In genomic region chr1:52056110-52056936, GRCh38 we compare ENCODE assay signal across 1 cellular context.
A peak's percentile ranks its signal among the peaks of the same experiment; 100 is the strongest.
TF ChIP-seq lines count a peak whose summit lies in the region.

BTF3L4 (plus strand) TSS chr1:52056295; CDS start chr1:52059848, 3,553 bp downstream.

TF ChIP-seq in HepG2, 621 proteins besides CTCF, POLR2A, EP300 and RAD21 (continued from another document and continues in another):
- TF ChIP-seq, protein P1, sequence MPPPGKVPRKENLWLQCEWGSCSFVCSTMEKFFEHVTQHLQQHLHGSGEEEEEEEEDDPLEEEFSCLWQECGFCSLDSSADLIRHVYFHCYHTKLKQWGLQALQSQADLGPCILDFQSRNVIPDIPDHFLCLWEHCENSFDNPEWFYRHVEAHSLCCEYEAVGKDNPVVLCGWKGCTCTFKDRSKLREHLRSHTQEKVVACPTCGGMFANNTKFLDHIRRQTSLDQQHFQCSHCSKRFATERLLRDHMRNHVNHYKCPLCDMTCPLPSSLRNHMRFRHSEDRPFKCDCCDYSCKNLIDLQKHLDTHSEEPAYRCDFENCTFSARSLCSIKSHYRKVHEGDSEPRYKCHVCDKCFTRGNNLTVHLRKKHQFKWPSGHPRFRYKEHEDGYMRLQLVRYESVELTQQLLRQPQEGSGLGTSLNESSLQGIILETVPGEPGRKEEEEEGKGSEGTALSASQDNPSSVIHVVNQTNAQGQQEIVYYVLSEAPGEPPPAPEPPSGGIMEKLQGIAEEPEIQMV (CRISPR knock-in tag; IDR thresholded peaks at IDR 0.05; ENCODE audit: low read depth): 0 out of 2 replicates have a peak, but pooled peaks have one; percentile 33
- no peak for TF ChIP-seq TAF15 (IDR thresholded peaks at IDR 0.05; ENCODE audit: low read depth, low read length, poor library complexity, severe bottlenecking)
- TF ChIP-seq ZNF691 (CRISPR knock-in tag; IDR thresholded peaks at IDR 0.05; ENCODE audit: borderline replicate concordance, low read depth): peak; percentile 84; the same call in 1 of the 2 replicates
- TF ChIP-seq ZBTB8A (CRISPR knock-in tag; IDR thresholded peaks at IDR 0.05; ENCODE audit: borderline replicate concordance, low read depth): no peak
- peak; percentile 97 for TF ChIP-seq ZNF598 (CRISPR knock-in tag; IDR thresholded peaks at IDR 0.05; ENCODE audit: borderline replicate concordance)
- TF ChIP-seq JUND (CRISPR knock-in tag; IDR thresholded peaks at IDR 0.05): no peak
- TF ChIP-seq POGZ (CRISPR knock-in tag; IDR thresholded peaks at IDR 0.05): peak; percentile 55
- no peak for TF ChIP-seq ZBTB42 (CRISPR knock-in tag; IDR thresholded peaks at IDR 0.05)
- TF ChIP-seq ZEB1 (IDR thresholded peaks at IDR 0.05; ENCODE audit: insufficient replicate concordance, low read depth): no peak
- TF ChIP-seq MED13 (CRISPR knock-in tag; IDR thresholded peaks at IDR 0.05): 0 out of 2 replicates have a peak, but pooled peaks have one; percentile 36
- TF ChIP-seq GLI4 (CRISPR knock-in tag; IDR thresholded peaks at IDR 0.05; ENCODE audit: borderline replicate concordance): no peak
- TF ChIP-seq, protein P2, sequence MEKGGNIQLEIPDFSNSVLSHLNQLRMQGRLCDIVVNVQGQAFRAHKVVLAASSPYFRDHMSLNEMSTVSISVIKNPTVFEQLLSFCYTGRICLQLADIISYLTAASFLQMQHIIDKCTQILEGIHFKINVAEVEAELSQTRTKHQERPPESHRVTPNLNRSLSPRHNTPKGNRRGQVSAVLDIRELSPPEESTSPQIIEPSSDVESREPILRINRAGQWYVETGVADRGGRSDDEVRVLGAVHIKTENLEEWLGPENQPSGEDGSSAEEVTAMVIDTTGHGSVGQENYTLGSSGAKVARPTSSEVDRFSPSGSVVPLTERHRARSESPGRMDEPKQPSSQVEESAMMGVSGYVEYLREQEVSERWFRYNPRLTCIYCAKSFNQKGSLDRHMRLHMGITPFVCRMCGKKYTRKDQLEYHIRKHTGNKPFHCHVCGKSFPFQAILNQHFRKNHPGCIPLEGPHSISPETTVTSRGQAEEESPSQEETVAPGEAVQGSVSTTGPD (CRISPR knock-in tag; IDR thresholded peaks at IDR 0.05): no peak
- peak; percentile 68; the same call in 1 of the 2 replicates for TF ChIP-seq PRMT3 (CRISPR knock-in tag; IDR thresholded peaks at IDR 0.05; ENCODE audit: borderline replicate concordance, low read depth)
- no peak; the same call in 1 of the 2 replicates for TF ChIP-seq ZNF780A (CRISPR knock-in tag; IDR thresholded peaks at IDR 0.05)
- TF ChIP-seq TP53 (CRISPR knock-in tag; conservative IDR thresholded peaks at IDR 0.05): no peak
- TF ChIP-seq, protein P3, sequence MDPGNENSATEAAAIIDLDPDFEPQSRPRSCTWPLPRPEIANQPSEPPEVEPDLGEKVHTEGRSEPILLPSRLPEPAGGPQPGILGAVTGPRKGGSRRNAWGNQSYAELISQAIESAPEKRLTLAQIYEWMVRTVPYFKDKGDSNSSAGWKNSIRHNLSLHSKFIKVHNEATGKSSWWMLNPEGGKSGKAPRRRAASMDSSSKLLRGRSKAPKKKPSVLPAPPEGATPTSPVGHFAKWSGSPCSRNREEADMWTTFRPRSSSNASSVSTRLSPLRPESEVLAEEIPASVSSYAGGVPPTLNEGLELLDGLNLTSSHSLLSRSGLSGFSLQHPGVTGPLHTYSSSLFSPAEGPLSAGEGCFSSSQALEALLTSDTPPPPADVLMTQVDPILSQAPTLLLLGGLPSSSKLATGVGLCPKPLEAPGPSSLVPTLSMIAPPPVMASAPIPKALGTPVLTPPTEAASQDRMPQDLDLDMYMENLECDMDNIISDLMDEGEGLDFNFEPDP (CRISPR knock-in tag; conservative IDR thresholded peaks at IDR 0.05): no peak
- no peak for TF ChIP-seq ZZZ3 (CRISPR knock-in tag; IDR thresholded peaks at IDR 0.05; ENCODE audit: borderline replicate concordance)
- TF ChIP-seq ZFAT (CRISPR knock-in tag; conservative IDR thresholded peaks at IDR 0.05): no peak
- peak; percentile 40 for TF ChIP-seq ETV5 (CRISPR knock-in tag; IDR thresholded peaks at IDR 0.05; ENCODE audit: borderline replicate concordance)
- peak; percentile 82; the same call in 1 of the 2 replicates for TF ChIP-seq ZNF704 (CRISPR knock-in tag; IDR thresholded peaks at IDR 0.05; ENCODE audit: borderline replicate concordance)
- TF ChIP-seq AFF4 (CRISPR knock-in tag; IDR thresholded peaks at IDR 0.05): no peak
- no peak for TF ChIP-seq NPAS2 (CRISPR knock-in tag; IDR thresholded peaks at IDR 0.05; ENCODE audit: borderline replicate concordance)
- TF ChIP-seq, protein P4, sequence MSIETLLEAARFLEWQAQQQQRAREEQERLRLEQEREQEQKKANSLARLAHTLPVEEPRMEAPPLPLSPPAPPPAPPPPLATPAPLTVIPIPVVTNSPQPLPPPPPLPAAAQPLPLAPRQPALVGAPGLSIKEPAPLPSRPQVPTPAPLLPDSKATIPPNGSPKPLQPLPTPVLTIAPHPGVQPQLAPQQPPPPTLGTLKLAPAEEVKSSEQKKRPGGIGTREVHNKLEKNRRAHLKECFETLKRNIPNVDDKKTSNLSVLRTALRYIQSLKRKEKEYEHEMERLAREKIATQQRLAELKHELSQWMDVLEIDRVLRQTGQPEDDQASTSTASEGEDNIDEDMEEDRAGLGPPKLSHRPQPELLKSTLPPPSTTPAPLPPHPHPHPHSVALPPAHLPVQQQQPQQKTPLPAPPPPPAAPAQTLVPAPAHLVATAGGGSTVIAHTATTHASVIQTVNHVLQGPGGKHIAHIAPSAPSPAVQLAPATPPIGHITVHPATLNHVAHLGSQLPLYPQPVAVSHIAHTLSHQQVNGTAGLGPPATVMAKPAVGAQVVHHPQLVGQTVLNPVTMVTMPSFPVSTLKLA (IDR thresholded peaks at IDR 0.05): 0 out of 2 replicates have a peak, but pooled peaks have one; percentile 21
- TF ChIP-seq ZSCAN29 (CRISPR knock-in tag; conservative IDR thresholded peaks at IDR 0.05): no peak
- TF ChIP-seq, protein P5, sequence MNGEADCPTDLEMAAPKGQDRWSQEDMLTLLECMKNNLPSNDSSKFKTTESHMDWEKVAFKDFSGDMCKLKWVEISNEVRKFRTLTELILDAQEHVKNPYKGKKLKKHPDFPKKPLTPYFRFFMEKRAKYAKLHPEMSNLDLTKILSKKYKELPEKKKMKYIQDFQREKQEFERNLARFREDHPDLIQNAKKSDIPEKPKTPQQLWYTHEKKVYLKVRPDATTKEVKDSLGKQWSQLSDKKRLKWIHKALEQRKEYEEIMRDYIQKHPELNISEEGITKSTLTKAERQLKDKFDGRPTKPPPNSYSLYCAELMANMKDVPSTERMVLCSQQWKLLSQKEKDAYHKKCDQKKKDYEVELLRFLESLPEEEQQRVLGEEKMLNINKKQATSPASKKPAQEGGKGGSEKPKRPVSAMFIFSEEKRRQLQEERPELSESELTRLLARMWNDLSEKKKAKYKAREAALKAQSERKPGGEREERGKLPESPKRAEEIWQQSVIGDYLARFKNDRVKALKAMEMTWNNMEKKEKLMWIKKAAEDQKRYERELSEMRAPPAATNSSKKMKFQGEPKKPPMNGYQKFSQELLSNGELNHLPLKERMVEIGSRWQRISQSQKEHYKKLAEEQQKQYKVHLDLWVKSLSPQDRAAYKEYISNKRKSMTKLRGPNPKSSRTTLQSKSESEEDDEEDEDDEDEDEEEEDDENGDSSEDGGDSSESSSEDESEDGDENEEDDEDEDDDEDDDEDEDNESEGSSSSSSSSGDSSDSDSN (CRISPR knock-in tag; IDR thresholded peaks at IDR 0.05): peak; percentile 76
- TF ChIP-seq BRCA1 (CRISPR knock-in tag; IDR thresholded peaks at IDR 0.05): no peak
- TF ChIP-seq, protein P6, sequence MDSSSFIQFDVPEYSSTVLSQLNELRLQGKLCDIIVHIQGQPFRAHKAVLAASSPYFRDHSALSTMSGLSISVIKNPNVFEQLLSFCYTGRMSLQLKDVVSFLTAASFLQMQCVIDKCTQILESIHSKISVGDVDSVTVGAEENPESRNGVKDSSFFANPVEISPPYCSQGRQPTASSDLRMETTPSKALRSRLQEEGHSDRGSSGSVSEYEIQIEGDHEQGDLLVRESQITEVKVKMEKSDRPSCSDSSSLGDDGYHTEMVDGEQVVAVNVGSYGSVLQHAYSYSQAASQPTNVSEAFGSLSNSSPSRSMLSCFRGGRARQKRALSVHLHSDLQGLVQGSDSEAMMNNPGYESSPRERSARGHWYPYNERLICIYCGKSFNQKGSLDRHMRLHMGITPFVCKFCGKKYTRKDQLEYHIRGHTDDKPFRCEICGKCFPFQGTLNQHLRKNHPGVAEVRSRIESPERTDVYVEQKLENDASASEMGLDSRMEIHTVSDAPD (CRISPR knock-in tag; IDR thresholded peaks at IDR 0.05): no peak
- no peak for TF ChIP-seq RORA (CRISPR knock-in tag; IDR thresholded peaks at IDR 0.05)
- peak; percentile 69; the same call in 1 of the 2 replicates for TF ChIP-seq NFRKB (IDR thresholded peaks at IDR 0.05)
- TF ChIP-seq ELF3 (CRISPR knock-in tag; IDR thresholded peaks at IDR 0.05): peak; percentile 45; the same call in 1 of the 2 replicates
- 0 out of 2 replicates have a peak, but pooled peaks have one; percentile 13 for TF ChIP-seq ZNF724P (CRISPR knock-in tag; IDR thresholded peaks at IDR 0.05; ENCODE audit: borderline replicate concordance)
- no peak for TF ChIP-seq ZNF343 (CRISPR knock-in tag; IDR thresholded peaks at IDR 0.05)
- 0 out of 2 replicates have a peak, but pooled peaks have one; percentile 68 for TF ChIP-seq CCDC6 (CRISPR knock-in tag; IDR thresholded peaks at IDR 0.05)
- TF ChIP-seq HDAC6 (IDR thresholded peaks at IDR 0.05; ENCODE audit: low read depth, low read length): no peak
- 0 out of 2 replicates have a peak, but pooled peaks have one; percentile 29 for TF ChIP-seq CBFB (CRISPR knock-in tag; IDR thresholded peaks at IDR 0.05)
- TF ChIP-seq EEA1 (CRISPR knock-in tag; IDR thresholded peaks at IDR 0.05; ENCODE audit: borderline replicate concordance): 0 out of 2 replicates have a peak, but pooled peaks have one; percentile 35
- TF ChIP-seq GATAD1 (CRISPR knock-in tag; IDR thresholded peaks at IDR 0.05): peak; percentile 35
- no peak for TF ChIP-seq ZBTB26 (CRISPR knock-in tag; IDR thresholded peaks at IDR 0.05; ENCODE audit: borderline replicate concordance)
- 0 out of 2 replicates have a peak, but pooled peaks have one; percentile 68 for TF ChIP-seq NFKB2 (CRISPR knock-in tag; IDR thresholded peaks at IDR 0.05; ENCODE audit: borderline replicate concordance)
- TF ChIP-seq THAP7 (CRISPR knock-in tag; IDR thresholded peaks at IDR 0.05): peak; percentile 82
- no peak for TF ChIP-seq ZNF484 (CRISPR knock-in tag; IDR thresholded peaks at IDR 0.05; ENCODE audit: borderline replicate concordance, low read depth)
- TF ChIP-seq MIER2 (CRISPR knock-in tag; IDR thresholded peaks at IDR 0.05): no peak
- no peak for TF ChIP-seq KLF12 (CRISPR knock-in tag; IDR thresholded peaks at IDR 0.05; ENCODE audit: borderline replicate concordance)
- no peak for TF ChIP-seq HMG20B (CRISPR knock-in tag; conservative IDR thresholded peaks at IDR 0.05)
